ENCODE assay signal across 8 cellular contexts in the genomic region with DNA sequence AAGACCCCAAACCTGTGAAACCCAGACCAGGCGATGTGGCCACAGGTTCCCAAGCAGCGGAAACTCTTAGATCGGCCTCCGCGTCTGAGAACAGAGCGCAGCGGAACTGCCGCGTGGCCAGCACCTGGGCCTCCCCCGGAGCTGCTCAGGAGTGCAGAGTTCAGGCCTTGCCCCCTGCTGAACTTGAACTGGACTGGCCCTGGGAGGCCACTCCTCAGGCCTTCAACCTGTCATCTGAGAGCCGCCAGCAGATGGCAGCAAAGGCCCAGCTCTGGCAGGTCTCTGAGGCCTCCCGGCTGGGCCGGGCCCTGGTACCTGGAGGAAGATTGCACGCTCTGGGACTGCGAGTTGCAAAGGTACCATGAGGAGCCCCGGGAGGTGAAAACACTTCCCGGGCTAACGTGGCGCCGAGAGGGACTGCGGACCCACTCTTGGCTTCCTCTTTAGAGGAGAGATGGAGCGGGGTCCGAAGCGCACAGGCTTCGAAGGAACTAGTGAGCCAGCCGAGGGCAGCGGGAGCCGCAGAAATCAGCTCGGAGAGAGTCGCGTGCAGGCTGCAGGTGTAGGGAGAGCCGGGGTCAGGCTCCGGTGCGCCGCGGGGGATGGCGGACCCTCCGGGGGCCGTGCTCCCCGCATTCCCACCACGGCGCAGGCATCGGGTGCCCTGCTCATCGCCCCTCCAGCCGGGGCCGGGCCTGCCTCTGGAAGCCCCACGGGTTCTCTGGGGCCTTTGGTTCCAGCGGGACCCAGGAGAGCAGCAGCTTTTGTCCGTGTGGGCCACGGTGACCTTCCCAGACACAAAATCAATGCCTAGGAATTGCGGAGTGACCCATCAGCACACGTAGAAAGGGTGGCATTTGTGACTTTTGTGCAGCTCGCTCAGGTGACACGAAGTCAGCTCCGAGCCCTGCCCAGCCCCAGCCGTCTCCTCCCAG.
A peak's percentile ranks its signal among the peaks of the same experiment; 100 is the strongest.
DNase-seq lines count a peak whose midpoint lies in the region; ATAC-seq and TF ChIP-seq lines count a peak whose summit lies in the region.

No MANE protein-coding gene starts in this region.

- peaks cover 8% of the 10 kb centered on the region for H3K27me3 Mint-ChIP-seq in activated CD4-positive, alpha-beta T cell treated with anti-CD3 and anti-CD28 coated beads, Interleukin-2, amount 10 ng/mL, durations not matched to agents 7 days and 5 days

- CTCF ChIA-PET in activated CD4-positive, alpha-beta T cell treated with anti-CD3 and anti-CD28 coated beads, Interleukin-2, amount 10 ng/mL, durations not matched to agents 7 days and 5 days (lab: Charles Lee), result interaction anchor here (0.6 to 3.4 kb wide), 12 partner anchors 10 to 458 kb away, joined by 3 to 15 read pairs (median 3); no protein-coding TSS in a partner anchor

- no peak overlapping the region for H3K9ac ChIP-seq in colonic mucosa (ENCODE audit: low read depth in 2 of 2, low read length in 2 of 2)

- H3K27ac ChIP-seq in colonic mucosa, result no peak overlapping the region
- H3K27ac ChIP-seq in left lung, result no peak overlapping the region

- H3K27me3 ChIP-seq in colonic mucosa (peaks cover 14% of the 10 kb centered on the region), left lung (peaks cover 10 to 26% of the 10 kb centered on the region in 2 donors)

- DNase-seq in AG08395 (ENCODE audit: low spot score) (peak; percentile 81), NCI-H226 (peak; percentile 36), colonic mucosa (peak; percentile 91), left lung (peak; percentile 87 to 97)
- peak; percentile 88 for DNase-seq in activated CD4-positive, alpha-beta T cell treated with anti-CD3 and anti-CD28 coated beads, Interleukin-2, amount 10 ng/mL, durations not matched to agents 7 days and 5 days
- DNase-seq in stimulated activated CD4-positive, alpha-beta T cell treated with anti-CD3 and anti-CD28 coated beads, Interleukin-4, amount 100 ng/mL, for 1 hour, result peak; percentile 92

- no peaks in the 10 kb centered on the region for H3K36me3 Mint-ChIP-seq in activated CD4-positive, alpha-beta T cell treated with anti-CD3 and anti-CD28 coated beads, Interleukin-2, amount 10 ng/mL, durations not matched to agents 7 days and 5 days (ENCODE audit: low read depth)

- H3K36me3 ChIP-seq in colonic mucosa (no peaks in the 10 kb centered on the region), left lung (no peaks in the 10 kb centered on the region)

- peaks cover 3% of the 10 kb centered on the region for H3K4me1 Mint-ChIP-seq in activated CD4-positive, alpha-beta T cell treated with anti-CD3 and anti-CD28 coated beads, Interleukin-2, amount 10 ng/mL, durations not matched to agents 7 days and 5 days

- no peaks in the 10 kb centered on the region for H3K9me3 Mint-ChIP-seq in activated CD4-positive, alpha-beta T cell treated with anti-CD3 and anti-CD28 coated beads, Interleukin-2, amount 10 ng/mL, durations not matched to agents 7 days and 5 days

- no peak overlapping the region for H3K27ac Mint-ChIP-seq in activated CD4-positive, alpha-beta T cell treated with anti-CD3 and anti-CD28 coated beads, Interleukin-2, amount 10 ng/mL, durations not matched to agents 7 days and 5 days

- H3K4me3 ChIP-seq in colonic mucosa (peak overlapping the region; percentile 19), left lung (peak overlapping the region in 1 of 2 donors; percentile 17)

- H3K4me1 ChIP-seq in colonic mucosa (no peaks in the 10 kb centered on the region), left lung (peaks cover 0 to 11% of the 10 kb centered on the region in 2 donors)

- TF ChIP-seq CTCF in colonic mucosa (IDR thresholded peaks at IDR 0.05), result peak; percentile 91
- peak; percentile 88 to 95 for TF ChIP-seq CTCF in left lung (IDR thresholded peaks at IDR 0.05)

- ATAC-seq in GM18867 (IDR thresholded peaks at IDR 0.05; ENCODE audit: unreplicated experiment) (peak; percentile 97), HG03095 (IDR thresholded peaks at IDR 0.05; ENCODE audit: unreplicated experiment) (peak; percentile 98), left lung (peak; percentile 100)

- no peaks in the 10 kb centered on the region for H3K9me3 ChIP-seq in colonic mucosa
- H3K9me3 ChIP-seq in left lung, result peaks cover 0 to 5% of the 10 kb centered on the region in 2 donors

- H3K4me3 Mint-ChIP-seq in activated CD4-positive, alpha-beta T cell treated with anti-CD3 and anti-CD28 coated beads, Interleukin-2, amount 10 ng/mL, durations not matched to agents 7 days and 5 days, result peak overlapping the region; percentile 45

- POLR2A ChIA-PET in activated CD4-positive, alpha-beta T cell treated with anti-CD3 and anti-CD28 coated beads, Interleukin-2, amount 10 ng/mL, durations not matched to agents 7 days and 5 days (lab: Charles Lee), result no interaction called here

- intact Hi-C loops in colonic mucosa (cut with DNase I) (no loop called here), left lung (cut with DNase I) (loop anchor here in 1 of 2 donors (10.0 kb wide), 1 partner anchor 431 kb away; no protein-coding TSS in a partner anchor)

Comparison
In these comparisons a context has a peak if more than half of its experiments do, and no peak if none do; other contexts are left out.
1. DNase-seq: peak in every context shown above with its lines; median percentile 92 in left lung; 92 in stimulated activated CD4-positive, alpha-beta T cell treated with anti-CD3 and anti-CD28 coated beads, Interleukin-4, amount 100 ng/mL, for 1 hour; 91 in colonic mucosa; 88 in activated CD4-positive, alpha-beta T cell treated with anti-CD3 and anti-CD28 coated beads, Interleukin-2, amount 10 ng/mL, durations not matched to agents 7 days and 5 days; 81 in AG08395; 36 in NCI-H226.